16 cellular contexts compared by ENCODE assay signal in genomic region chr1:4375812-4376211, GRCh38.
"Had no signal": no experiment of that assay in that cellular context is flagged by ENCODE, and none has a peak within 500 bp of the region (broad histone marks: within the 10 kb centered on the region; RNA-seq: fewer than 3 reads in every experiment).

No MANE protein-coding gene starts in this region.

- H3K4me3 ChIP-seq: ascending aorta, psoas muscle had no signal

- ATAC-seq: left lobe of liver, psoas muscle had no signal

- DNase-seq: activated CD4-positive, alpha-beta memory T cell treated with anti-CD3 and anti-CD28 coated beads for 36 hours; activated gamma-delta T cell treated with Interleukin-2 at 50 U/mL for 16 hours; activated naive CD8-positive, alpha-beta T cell treated with anti-CD3 and anti-CD28 coated beads, Interleukin-2, amount 10 ng/mL, durations not matched to agents 7 days and 5 days; activated T-cell treated with anti-CD3 and anti-CD28 coated beads, Interleukin-2, amount 50 U/mL, for 48 hours; cerebellar nuclear complex; dermis blood vessel endothelial cell; erythroblast; hypothalamus; psoas muscle; stimulated activated CD4-positive, alpha-beta T cell treated with anti-CD3 and anti-CD28 coated beads, Interleukin-12 subunit alpha, Interleukin-12 subunit beta, amount 100 ng/mL, for 4 hours; stimulated activated naive CD4-positive, alpha-beta T cell; substantia nigra; T-helper 9 cell; trophoblast cell had no signal

- H3K27ac ChIP-seq: ascending aorta, psoas muscle had no signal

- H3K4me1 ChIP-seq: ascending aorta, psoas muscle had no signal

- H3K9me3 ChIP-seq: ascending aorta, psoas muscle had no signal
